Comparison of ENCODE assay signal across 1 cellular context in the genomic region with DNA sequence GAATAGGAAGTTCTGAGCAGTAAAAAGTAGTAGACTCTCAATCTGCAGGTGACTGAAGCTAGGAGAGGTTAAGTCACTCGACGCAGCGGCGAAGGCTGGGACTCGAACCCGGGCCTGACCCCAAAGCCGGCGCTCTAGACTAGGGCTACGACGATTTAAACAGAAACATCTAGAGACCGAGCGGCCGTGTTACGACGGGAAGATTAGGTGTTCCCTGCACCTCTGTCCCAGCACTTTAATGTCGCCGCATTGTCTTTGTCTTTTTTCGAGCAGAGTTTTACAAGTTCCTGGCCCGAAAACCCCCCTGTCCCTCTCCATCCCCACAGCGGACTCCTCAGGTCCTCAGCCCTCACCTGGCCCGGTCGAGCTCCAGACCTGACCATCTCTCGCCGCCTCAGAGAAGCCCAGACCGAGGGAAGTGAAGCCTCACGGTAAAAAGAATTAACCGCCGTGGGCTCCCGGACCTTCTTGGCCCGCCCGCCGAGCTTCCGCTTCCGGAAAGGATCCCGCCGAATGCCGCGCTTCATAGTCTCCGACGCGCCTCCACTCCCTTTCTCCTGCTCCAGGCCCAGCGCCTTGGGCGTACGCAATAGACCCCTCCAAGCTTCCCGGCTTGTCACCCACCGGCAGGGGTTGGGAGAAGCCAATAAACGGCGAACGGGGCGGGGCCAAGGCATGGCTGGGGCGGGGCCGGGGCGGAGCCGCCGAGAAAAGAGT.
TF ChIP-seq lines count a peak whose summit lies in the region.

Gene CCDC14, minus strand, starts transcription at position 439 of the 717 bp plus-strand sequence. Its CDS starts 56 bp downstream, at position 383.

TF ChIP-seq in HepG2, 621 proteins besides CTCF, POLR2A, EP300 and RAD21 (continued from another document and continues in another):
- TF ChIP-seq CBX2 (IDR thresholded peaks at IDR 0.05; ENCODE audit: low read depth, low read length) (no peak), CBX2 (CRISPR knock-in tag; IDR thresholded peaks at IDR 0.05; ENCODE audit: low read depth) (no peak), HNRNPK (IDR thresholded peaks at IDR 0.05; ENCODE audit: low read depth, low read length, poor library complexity, severe bottlenecking) (no peak), TCF7 (IDR thresholded peaks at IDR 0.05; ENCODE audit: low read depth) (no peak), RELA (CRISPR knock-in tag; IDR thresholded peaks at IDR 0.05) (no peak), TRIM24 (CRISPR knock-in tag; IDR thresholded peaks at IDR 0.05) (no peak), ZNF331 (CRISPR knock-in tag; IDR thresholded peaks at IDR 0.05) (no peak), ZNF318 (CRISPR knock-in tag; IDR thresholded peaks at IDR 0.05) (no peak), HIVEP1 (CRISPR knock-in tag; IDR thresholded peaks at IDR 0.05) (no peak), ZNF616 (CRISPR knock-in tag; IDR thresholded peaks at IDR 0.05; ENCODE audit: low read depth) (no peak), PPARG (CRISPR knock-in tag; conservative IDR thresholded peaks at IDR 0.05) (0 out of 2 replicates have a peak, but pooled peaks have one; percentile 31), CHCHD3 (CRISPR knock-in tag; IDR thresholded peaks at IDR 0.05) (no peak), KLF12 (CRISPR knock-in tag; IDR thresholded peaks at IDR 0.05; ENCODE audit: borderline replicate concordance) (peak; percentile 63; the same call in 1 of the 2 replicates), NFYB (CRISPR knock-in tag; IDR thresholded peaks at IDR 0.05) (peak; percentile 50), ZNF276 (CRISPR knock-in tag; IDR thresholded peaks at IDR 0.05; ENCODE audit: low read depth) (no peak), ZNF724P (CRISPR knock-in tag; IDR thresholded peaks at IDR 0.05; ENCODE audit: borderline replicate concordance) (no peak), PAXIP1 (CRISPR knock-in tag; conservative IDR thresholded peaks at IDR 0.05) (no peak), HDAC6 (IDR thresholded peaks at IDR 0.05; ENCODE audit: low read depth, low read length) (no peak), MYNN (CRISPR knock-in tag; IDR thresholded peaks at IDR 0.05; ENCODE audit: low read depth) (no peak), KLF15 (CRISPR knock-in tag; IDR thresholded peaks at IDR 0.05; ENCODE audit: borderline replicate concordance) (0 out of 2 replicates have a peak, but pooled peaks have one; percentile 59), ZNF615 (CRISPR knock-in tag; IDR thresholded peaks at IDR 0.05; ENCODE audit: borderline replicate concordance) (no peak), REL (CRISPR knock-in tag; conservative IDR thresholded peaks at IDR 0.05) (0 out of 2 replicates have a peak, but pooled peaks have one; percentile 48), GFI1 (CRISPR knock-in tag; IDR thresholded peaks at IDR 0.05; ENCODE audit: borderline replicate concordance) (no peak; the same call in 1 of the 2 replicates), ZNF547 (CRISPR knock-in tag; IDR thresholded peaks at IDR 0.05) (peak; percentile 50; the same call in 1 of the 2 replicates), HOXD1 (CRISPR knock-in tag; IDR thresholded peaks at IDR 0.05) (no peak), ZNF124 (CRISPR knock-in tag; IDR thresholded peaks at IDR 0.05) (0 out of 2 replicates have a peak, but pooled peaks have one; percentile 50), NR2F6 (IDR thresholded peaks at IDR 0.05) (no peak), NR2F6 (CRISPR knock-in tag; IDR thresholded peaks at IDR 0.05) (0 out of 2 replicates have a peak, but pooled peaks have one; percentile 25), CBFB (CRISPR knock-in tag; IDR thresholded peaks at IDR 0.05) (no peak), ZFP1 (CRISPR knock-in tag; IDR thresholded peaks at IDR 0.05) (peak; percentile 11; the same call in 1 of the 2 replicates), SSRP1 (CRISPR knock-in tag; IDR thresholded peaks at IDR 0.05) (no peak), BHLHE40 (IDR thresholded peaks at IDR 0.05; ENCODE audit: low read length) (no peak), MIER2 (CRISPR knock-in tag; IDR thresholded peaks at IDR 0.05) (no peak), ZNF234 (CRISPR knock-in tag; conservative IDR thresholded peaks at IDR 0.05) (no peak), ZNF766 (CRISPR knock-in tag; IDR thresholded peaks at IDR 0.05; ENCODE audit: borderline replicate concordance) (no peak), RBM22 (optimal IDR thresholded peaks at IDR 0.05; ENCODE audit: low read length) (no peak), TCF12 (IDR thresholded peaks at IDR 0.05) (no peak), TCF12 (CRISPR knock-in tag; IDR thresholded peaks at IDR 0.05) (no peak), TBX2 (CRISPR knock-in tag; IDR thresholded peaks at IDR 0.05; ENCODE audit: borderline replicate concordance) (peak; percentile 52; the same call in 1 of the 2 replicates), XRCC5 (optimal IDR thresholded peaks at IDR 0.05; ENCODE audit: low read length) (no peak), STAT5B (CRISPR knock-in tag; IDR thresholded peaks at IDR 0.05) (no peak), ZNF556 (CRISPR knock-in tag; IDR thresholded peaks at IDR 0.05; ENCODE audit: borderline replicate concordance) (no peak), SAP130 (CRISPR knock-in tag; IDR thresholded peaks at IDR 0.05; ENCODE audit: low read depth) (peak; percentile 74), ZIK1 (CRISPR knock-in tag; IDR thresholded peaks at IDR 0.05; ENCODE audit: borderline replicate concordance, low read depth) (no peak), ZNF10 (CRISPR knock-in tag; IDR thresholded peaks at IDR 0.05; ENCODE audit: borderline replicate concordance, low read depth) (no peak), TFDP1 (CRISPR knock-in tag; IDR thresholded peaks at IDR 0.05; ENCODE audit: borderline replicate concordance) (peak; percentile 92; the same call in 1 of the 2 replicates), NRL (CRISPR knock-in tag; IDR thresholded peaks at IDR 0.05; ENCODE audit: borderline replicate concordance) (peak; percentile 94; the same call in 1 of the 2 replicates)
- TF ChIP-seq, protein P1, sequence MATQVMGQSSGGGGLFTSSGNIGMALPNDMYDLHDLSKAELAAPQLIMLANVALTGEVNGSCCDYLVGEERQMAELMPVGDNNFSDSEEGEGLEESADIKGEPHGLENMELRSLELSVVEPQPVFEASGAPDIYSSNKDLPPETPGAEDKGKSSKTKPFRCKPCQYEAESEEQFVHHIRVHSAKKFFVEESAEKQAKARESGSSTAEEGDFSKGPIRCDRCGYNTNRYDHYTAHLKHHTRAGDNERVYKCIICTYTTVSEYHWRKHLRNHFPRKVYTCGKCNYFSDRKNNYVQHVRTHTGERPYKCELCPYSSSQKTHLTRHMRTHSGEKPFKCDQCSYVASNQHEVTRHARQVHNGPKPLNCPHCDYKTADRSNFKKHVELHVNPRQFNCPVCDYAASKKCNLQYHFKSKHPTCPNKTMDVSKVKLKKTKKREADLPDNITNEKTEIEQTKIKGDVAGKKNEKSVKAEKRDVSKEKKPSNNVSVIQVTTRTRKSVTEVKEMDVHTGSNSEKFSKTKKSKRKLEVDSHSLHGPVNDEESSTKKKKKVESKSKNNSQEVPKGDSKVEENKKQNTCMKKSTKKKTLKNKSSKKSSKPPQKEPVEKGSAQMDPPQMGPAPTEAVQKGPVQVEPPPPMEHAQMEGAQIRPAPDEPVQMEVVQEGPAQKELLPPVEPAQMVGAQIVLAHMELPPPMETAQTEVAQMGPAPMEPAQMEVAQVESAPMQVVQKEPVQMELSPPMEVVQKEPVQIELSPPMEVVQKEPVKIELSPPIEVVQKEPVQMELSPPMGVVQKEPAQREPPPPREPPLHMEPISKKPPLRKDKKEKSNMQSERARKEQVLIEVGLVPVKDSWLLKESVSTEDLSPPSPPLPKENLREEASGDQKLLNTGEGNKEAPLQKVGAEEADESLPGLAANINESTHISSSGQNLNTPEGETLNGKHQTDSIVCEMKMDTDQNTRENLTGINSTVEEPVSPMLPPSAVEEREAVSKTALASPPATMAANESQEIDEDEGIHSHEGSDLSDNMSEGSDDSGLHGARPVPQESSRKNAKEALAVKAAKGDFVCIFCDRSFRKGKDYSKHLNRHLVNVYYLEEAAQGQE (IDR thresholded peaks at IDR 0.05; ENCODE audit: borderline replicate concordance in 1 of 2, low read depth in 1 of 2, low read length in 2 of 2) = no peak
